ENCODE assay signal across 25 cellular contexts in the genomic region with DNA sequence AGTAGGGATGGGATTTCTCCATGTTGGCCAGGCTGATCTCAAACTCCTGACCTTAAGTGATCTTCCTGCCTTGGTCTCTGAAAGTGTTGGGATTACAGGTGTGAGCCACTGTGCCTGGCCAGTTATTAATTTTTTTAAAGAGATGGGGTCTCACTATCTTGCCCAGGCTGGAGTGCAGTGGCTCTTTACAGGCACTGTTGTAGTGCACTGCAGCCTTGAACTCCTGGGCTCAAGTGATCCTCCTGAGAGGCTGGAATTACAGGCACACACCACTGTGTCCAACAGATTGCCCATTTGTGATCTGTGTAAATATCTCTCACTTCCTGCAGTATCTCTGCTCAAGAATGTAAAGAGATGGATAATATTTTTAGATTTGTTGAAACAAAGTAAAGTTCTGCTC.
"Had no signal": no experiment of that assay in that cellular context is flagged by ENCODE, and none has a peak within 500 bp of the region (broad histone marks: within the 10 kb centered on the region; RNA-seq: fewer than 3 reads in every experiment).

No MANE protein-coding gene starts in this region.

- H3K27ac Mint-ChIP-seq: mesothelial cell of epicardium, naive B cell had no signal

- H3K27me3 ChIP-seq: dorsolateral prefrontal cortex, esophagus squamous epithelium, gastrocnemius medialis, heart right ventricle, left lung had no signal

- H3K4me1 Mint-ChIP-seq: mesothelial cell of epicardium had no signal

- ATAC-seq: esophagus mucosa, gastrocnemius medialis, heart right ventricle, left cardiac atrium, left lung, left ventricle myocardium superior, lower lobe of right lung, mucosa of descending colon had no signal

- H3K9me3 ChIP-seq: esophagus squamous epithelium, gastrocnemius medialis, heart right ventricle, left lung, lower lobe of right lung, mucosa of descending colon had no signal

- H3K4me3 ChIP-seq: coronary artery, dorsolateral prefrontal cortex, esophagus squamous epithelium, gastrocnemius medialis, heart right ventricle, left lung, lower lobe of right lung, mucosa of descending colon had no signal

- H3K4me1 ChIP-seq: esophagus squamous epithelium, left lung, lower lobe of right lung had no signal

- FAIRE-seq: islet of Langerhans, keratinocyte had no signal

- DNase-seq: dermis blood vessel endothelial cell; dorsolateral prefrontal cortex; effector CD4-positive, alpha-beta T cell; effector memory CD4-positive, alpha-beta T cell; erythroblast; esophagus squamous epithelium; foreskin fibroblast; foreskin melanocyte; gastrocnemius medialis; glutamatergic neuron; heart right ventricle; hippocampal formation; left cardiac atrium; left lung; left ventricle myocardium superior; lower lobe of right lung; mesenchymal stem cell; mucosa of descending colon; naive B cell had no signal

- H3K27ac ChIP-seq: coronary artery, dorsolateral prefrontal cortex, epithelial cell of prostate, esophagus squamous epithelium, gastrocnemius medialis, heart right ventricle, left lung, lower lobe of right lung had no signal

- H3K27me3 Mint-ChIP-seq: naive B cell had no signal

- H3K4me3 Mint-ChIP-seq: mesothelial cell of epicardium, naive B cell had no signal

- H3K9me3 Mint-ChIP-seq: mesothelial cell of epicardium, naive B cell had no signal
